ENCODE assay signal across 8 cellular contexts in genomic region chr6:7050911-7051779, GRCh38. TPM values are rescaled to one million over a fixed set of nuclear protein-coding genes. Genes with fewer than 3 reads are reported as not detected.
DNase-seq lines count a peak whose midpoint lies in the region; ATAC-seq, FAIRE-seq and TF ChIP-seq lines count a peak whose summit lies in the region.

No MANE protein-coding gene starts in this region.

- H3K36me3 Mint-ChIP-seq in CD4-positive, alpha-beta T cell (ENCODE audit: low read depth): no peaks in the 10 kb centered on the region
- H3K36me3 Mint-ChIP-seq in activated T-cell treated with anti-CD3 and anti-CD28 coated beads, Interleukin-2, amount 50 U/mL, for 72 hours (ENCODE audit: insufficient read depth in 2 of 2): no peaks in the 10 kb centered on the region
- no peaks in the 10 kb centered on the region for H3K36me3 Mint-ChIP-seq in nephron progenitor cell (ENCODE audit: low read depth)

- no peaks in the 10 kb centered on the region for H3K9me3 ChIP-seq in CD4-positive, alpha-beta T cell (ENCODE audit: control insufficient read depth, low read length)

- peaks cover 10% of the 10 kb centered on the region for H3K4me1 Mint-ChIP-seq in CD4-positive, alpha-beta T cell (ENCODE audit: low read depth)
- H3K4me1 Mint-ChIP-seq in activated T-cell treated with anti-CD3 and anti-CD28 coated beads, Interleukin-2, amount 50 U/mL, for 72 hours (ENCODE audit: low read depth): peaks cover 12% of the 10 kb centered on the region
- H3K4me1 Mint-ChIP-seq in nephron progenitor cell: peaks cover 17% of the 10 kb centered on the region

- no peak for TF ChIP-seq CTCF in CD4-positive, alpha-beta T cell (IDR thresholded peaks at IDR 0.05)
- no peak for TF ChIP-seq CTCF in nephron progenitor cell (IDR thresholded peaks at IDR 0.05)

- peak; percentile 99 for FAIRE-seq in H54 (lab: Jason Lieb, UNC)

- CTCF ChIA-PET in CD4-positive, alpha-beta T cell (lab: Charles Lee): no interaction called here

- H3K9me3 Mint-ChIP-seq in CD4-positive, alpha-beta T cell: no peaks in the 10 kb centered on the region
- no peaks in the 10 kb centered on the region for H3K9me3 Mint-ChIP-seq in activated T-cell treated with anti-CD3 and anti-CD28 coated beads, Interleukin-2, amount 50 U/mL, for 72 hours
- no peaks in the 10 kb centered on the region for H3K9me3 Mint-ChIP-seq in nephron progenitor cell

- peak overlapping the region; percentile 42 for H3K27ac Mint-ChIP-seq in CD4-positive, alpha-beta T cell
- H3K27ac Mint-ChIP-seq in activated T-cell treated with anti-CD3 and anti-CD28 coated beads, Interleukin-2, amount 50 U/mL, for 72 hours: no peak overlapping the region
- H3K27ac Mint-ChIP-seq in nephron progenitor cell: no peak overlapping the region

- H3K27me3 ChIP-seq in CD4-positive, alpha-beta T cell (ENCODE audit: control insufficient read depth, insufficient read depth, low read length): no peaks in the 10 kb centered on the region

- peak; percentile 53 for ATAC-seq in CD4-positive, alpha-beta T cell (ENCODE audit: poor library complexity)
- peak; percentile 64 to 75 for ATAC-seq in activated T-cell treated with anti-CD3 and anti-CD28 coated beads, Interleukin-2, amount 50 U/mL, for 72 hours (replicated peaks in 1 of 2)
- no peak for ATAC-seq in HG03457 (IDR thresholded peaks at IDR 0.05; ENCODE audit: unreplicated experiment)

- H3K27ac ChIP-seq in CD4-positive, alpha-beta T cell (ENCODE audit: low read depth, low read length): peak overlapping the region; percentile 59

- intact Hi-C loops in CD4-positive, alpha-beta T cell (cut with DNase I, micrococcal nuclease): loop anchor here (2.0 to 5.0 kb wide), 4 partner anchors 36 to 91 kb away; partner anchors contain the start of gene RREB1 (in 1 of the 2)

- peak overlapping the region; percentile 82 for H3K4me3 Mint-ChIP-seq in CD4-positive, alpha-beta T cell
- peak overlapping the region; percentile 55 to 63 for H3K4me3 Mint-ChIP-seq in activated T-cell treated with anti-CD3 and anti-CD28 coated beads, Interleukin-2, amount 50 U/mL, for 72 hours
- peak overlapping the region; percentile 78 for H3K4me3 Mint-ChIP-seq in nephron progenitor cell

- peak; percentile 10 to 48 (median 24) for DNase-seq in CD4-positive, alpha-beta T cell
- DNase-seq in H54 (ENCODE audit: insufficient read length, low spot score): peak; percentile 79
- peak; percentile 56 for DNase-seq in NCI-H2196 (lab: John Stamatoyannopoulos, UW; ENCODE audit: unreplicated experiment)
- DNase-seq in activated T-cell treated with anti-CD3 and anti-CD28 coated beads, Interleukin-2, amount 50 U/mL, for 72 hours: peak; percentile 27 to 33
- peak; percentile 64 for DNase-seq in fibroblast of the conjunctiva (ENCODE audit: low read depth)
- peak; percentile 62 for DNase-seq in nephron progenitor cell
- DNase-seq in NCI-H345 (lab: John Stamatoyannopoulos, UW): no peak

- H3K27me3 Mint-ChIP-seq in CD4-positive, alpha-beta T cell: no peaks in the 10 kb centered on the region
- peaks cover 22% of the 10 kb centered on the region for H3K27me3 Mint-ChIP-seq in activated T-cell treated with anti-CD3 and anti-CD28 coated beads, Interleukin-2, amount 50 U/mL, for 72 hours (ENCODE audit: low read depth)
- peaks cover 31% of the 10 kb centered on the region for H3K27me3 Mint-ChIP-seq in nephron progenitor cell (ENCODE audit: low read depth, poor library complexity)

- no peak for TF ChIP-seq POLR2A in H54 (IDR thresholded peaks at IDR 0.05; ENCODE audit: low read depth, low read length)

- POLR2A ChIA-PET in CD4-positive, alpha-beta T cell (lab: Charles Lee): interaction anchor here (0.8 to 3.7 kb wide), 8 partner anchors 16 to 77 kb away, joined by 3 to 22 read pairs (median 5); partner anchors contain the start of gene RREB1

RNA-seq across cellular contexts. Expression of gene RREB1, which starts 56.6 kb away (rescaled TPM):
- total RNA-seq in CD4-positive, alpha-beta T cell: 10 to 100 TPM; 56.5 to 60.0 TPM
- 10 to 100 TPM; 16.0 to 16.4 TPM for total RNA-seq in activated T-cell treated with anti-CD3 and anti-CD28 coated beads, Interleukin-2, amount 50 U/mL, for 72 hours
